14 cellular contexts compared by ENCODE assay signal in genomic region chr10:33133557-33133956, GRCh38.
DNase-seq lines count a peak whose midpoint lies in the region; ATAC-seq and TF ChIP-seq lines count a peak whose summit lies in the region.
"Had no signal": no experiment of that assay in that cellular context is flagged by ENCODE, and none has a peak within 500 bp of the region (broad histone marks: within the 10 kb centered on the region; RNA-seq: fewer than 3 reads in every experiment).

No MANE protein-coding gene starts in this region.

- no peaks in the 10 kb centered on the region for H3K9me3 Mint-ChIP-seq in activated naive CD4-positive, alpha-beta T cell treated with anti-CD3 and anti-CD28 coated beads for 36 hours
- no peaks in the 10 kb centered on the region for H3K9me3 Mint-ChIP-seq in stimulated activated naive CD8-positive, alpha-beta T cell treated with anti-CD3 and anti-CD28 coated beads, Interleukin-15, amount 100 ng/mL, for 72 hours
- H3K9me3 Mint-ChIP-seq: activated T-cell treated with anti-CD3 and anti-CD28 coated beads, Interleukin-2, amount 50 U/mL, for 4 hours had no signal

- H3K27ac ChIP-seq in esophagus squamous epithelium (peak overlapping the region; percentile 48 to 68 (median 54)), colonic mucosa (no peak overlapping the region)
- H3K27ac ChIP-seq: right lobe of liver had no signal

- DNase-seq in activated naive CD4-positive, alpha-beta T cell treated with anti-CD3 and anti-CD28 coated beads for 36 hours, result no peak
- no peak for DNase-seq in activated naive CD4-positive, alpha-beta T cell treated with Interleukin-2 at 50 U/mL for 16 hours
- DNase-seq in SW480 (ENCODE audit: low spot score) (peak; percentile 41), esophagus squamous epithelium (lab: John Stamatoyannopoulos, UW) (no peak), colonic mucosa (no peak), NCI-H510A treated with DMSO at 0.1 percent for 48 hours (lab: John Stamatoyannopoulos, UW) (no peak), NCI-H524 (lab: John Stamatoyannopoulos, UW) (no peak)
- no peak for DNase-seq in stimulated activated naive CD8-positive, alpha-beta T cell treated with anti-CD3 and anti-CD28 coated beads, Interleukin-15, amount 100 ng/mL, for 72 hours
- DNase-seq: H7, Kasumi-1, NCI-H2227 treated with DMSO at 0.1 percent for 48 hours had no signal

- ATAC-seq in stimulated activated naive CD8-positive, alpha-beta T cell treated with anti-CD3 and anti-CD28 coated beads, Interleukin-15, amount 100 ng/mL, for 72 hours, result no peak

- no peak for TF ChIP-seq POLR2A in esophagus squamous epithelium (IDR thresholded peaks at IDR 0.05)

- H3K27me3 ChIP-seq in esophagus squamous epithelium, result no peaks in the 10 kb centered on the region
- H3K27me3 ChIP-seq in colonic mucosa, result no peaks in the 10 kb centered on the region
- H3K27me3 ChIP-seq: right lobe of liver had no signal

- intact Hi-C loops in activated naive CD4-positive, alpha-beta T cell treated with anti-CD3 and anti-CD28 coated beads for 36 hours (cut with micrococcal nuclease), result loop anchor here (5.0 to 10.0 kb wide), 5 partner anchors 234 to 1389 kb away; no protein-coding TSS in a partner anchor
- intact Hi-C loops in esophagus squamous epithelium (cut with DNase I) (no loop called here), colonic mucosa (cut with DNase I) (no loop called here)

- no peak for TF ChIP-seq CTCF in esophagus squamous epithelium (IDR thresholded peaks at IDR 0.05)
- no peak for TF ChIP-seq CTCF in colonic mucosa (IDR thresholded peaks at IDR 0.05)

- CTCF ChIA-PET in activated naive CD4-positive, alpha-beta T cell treated with anti-CD3 and anti-CD28 coated beads for 36 hours (lab: Charles Lee), result interaction anchor here (0.6 to 2.4 kb wide), 7 partner anchors 9 to 124 kb away, joined by 3 to 9 read pairs (median 3); no protein-coding TSS in a partner anchor

- H3K4me3 ChIP-seq in esophagus squamous epithelium (no peak overlapping the region), colonic mucosa (no peak overlapping the region)
- H3K4me3 ChIP-seq: mucosa of descending colon, right lobe of liver had no signal

- H3K36me3 ChIP-seq in esophagus squamous epithelium (no peaks in the 10 kb centered on the region), colonic mucosa (no peaks in the 10 kb centered on the region)
- H3K36me3 ChIP-seq: right lobe of liver had no signal

- H3K4me1 Mint-ChIP-seq in activated naive CD4-positive, alpha-beta T cell treated with anti-CD3 and anti-CD28 coated beads for 36 hours (ENCODE audit: low read depth), result peaks cover 81% of the 10 kb centered on the region
- H3K4me1 Mint-ChIP-seq in stimulated activated naive CD8-positive, alpha-beta T cell treated with anti-CD3 and anti-CD28 coated beads, Interleukin-15, amount 100 ng/mL, for 72 hours, result peaks cover 83% of the 10 kb centered on the region

- H3K9ac ChIP-seq in colonic mucosa (ENCODE audit: low read depth in 2 of 2, low read length in 2 of 2), result no peak overlapping the region

- H3K4me3 Mint-ChIP-seq in activated naive CD4-positive, alpha-beta T cell treated with anti-CD3 and anti-CD28 coated beads for 36 hours, result no peak overlapping the region
- no peak overlapping the region for H3K4me3 Mint-ChIP-seq in stimulated activated naive CD8-positive, alpha-beta T cell treated with anti-CD3 and anti-CD28 coated beads, Interleukin-15, amount 100 ng/mL, for 72 hours

- H3K9me3 ChIP-seq in esophagus squamous epithelium (no peaks in the 10 kb centered on the region), colonic mucosa (no peaks in the 10 kb centered on the region)
- H3K9me3 ChIP-seq: mucosa of descending colon, right lobe of liver had no signal

- H3K27ac Mint-ChIP-seq in activated naive CD4-positive, alpha-beta T cell treated with anti-CD3 and anti-CD28 coated beads for 36 hours, result peak overlapping the region; percentile 79
- peak overlapping the region; percentile 34 to 95 for H3K27ac Mint-ChIP-seq in stimulated activated naive CD8-positive, alpha-beta T cell treated with anti-CD3 and anti-CD28 coated beads, Interleukin-15, amount 100 ng/mL, for 72 hours

- H3K27me3 Mint-ChIP-seq in activated naive CD4-positive, alpha-beta T cell treated with anti-CD3 and anti-CD28 coated beads for 36 hours (ENCODE audit: low read depth), result no peaks in the 10 kb centered on the region
- no peaks in the 10 kb centered on the region for H3K27me3 Mint-ChIP-seq in stimulated activated naive CD8-positive, alpha-beta T cell treated with anti-CD3 and anti-CD28 coated beads, Interleukin-15, amount 100 ng/mL, for 72 hours

- H3K4me1 ChIP-seq in esophagus squamous epithelium, result peaks cover 24 to 67% (median 42%) of the 10 kb centered on the region in 3 donors
- H3K4me1 ChIP-seq in colonic mucosa, result no peaks in the 10 kb centered on the region
- H3K4me1 ChIP-seq: right lobe of liver had no signal

- no peaks in the 10 kb centered on the region for H3K36me3 Mint-ChIP-seq in activated naive CD4-positive, alpha-beta T cell treated with anti-CD3 and anti-CD28 coated beads for 36 hours (ENCODE audit: low read depth)
